Comparison of ENCODE assay signal across 12 cellular contexts in genomic region chr1:223022641-223023473, GRCh38.
DNase-seq lines count a peak whose midpoint lies in the region; ATAC-seq and TF ChIP-seq lines count a peak whose summit lies in the region.
"Had no signal": no experiment of that assay in that cellular context is flagged by ENCODE, and none has a peak within 500 bp of the region (broad histone marks: within the 10 kb centered on the region; RNA-seq: fewer than 3 reads in every experiment).

No MANE protein-coding gene starts in this region.

- CTCF ChIA-PET in Caco-2 (lab: Charles Lee): interaction anchor here (0.6 kb wide), 2 partner anchors 225 to 229 kb away, joined by 3 read pairs; no protein-coding TSS in a partner anchor
- CTCF ChIA-PET in activated CD4-positive, alpha-beta memory T cell treated with anti-CD3 and anti-CD28 coated beads for 36 hours (lab: Charles Lee): interaction anchor here (1.0 kb wide), 1 partner anchor 229 kb away, joined by 4 read pairs; no protein-coding TSS in a partner anchor

- TF ChIP-seq CTCF in Caco-2 (IDR thresholded peaks at IDR 0.05; ENCODE audit: insufficient read depth in 1 of 2, low read depth in 1 of 2, low read length in 1 of 2, severe bottlenecking in 1 of 2, unreplicated experiment in 1 of 2): no peak
- no peak for TF ChIP-seq CTCF in nephron progenitor cell (IDR thresholded peaks at IDR 0.05)
- TF ChIP-seq CTCF in transverse colon (IDR thresholded peaks at IDR 0.05): no peak

- H3K9me3 ChIP-seq in Caco-2: peaks cover 5% of the 10 kb centered on the region; the same call in 1 of the 2 replicates
- H3K9me3 ChIP-seq in transverse colon: no peaks in the 10 kb centered on the region

- TF ChIP-seq EP300 in transverse colon (IDR thresholded peaks at IDR 0.05; ENCODE audit: low read depth): no peak

- ATAC-seq in esophagus mucosa: peak; percentile 93
- ATAC-seq: GM12878 had no signal

- H3K27me3 Mint-ChIP-seq in Caco-2 (ENCODE audit: insufficient read depth, unreplicated experiment): no peaks in the 10 kb centered on the region
- peaks cover 8% of the 10 kb centered on the region for H3K27me3 Mint-ChIP-seq in nephron progenitor cell (ENCODE audit: low read depth, poor library complexity)
- no peaks in the 10 kb centered on the region for H3K27me3 Mint-ChIP-seq in activated CD4-positive, alpha-beta memory T cell treated with anti-CD3 and anti-CD28 coated beads for 36 hours

- no peak overlapping the region for H3K4me3 ChIP-seq in Caco-2 (ENCODE audit: low read depth, low read length)
- H3K4me3 ChIP-seq in transverse colon: no peak overlapping the region
- H3K4me3 ChIP-seq: coronary artery, GM12878 had no signal

- no peak overlapping the region for H3K27ac ChIP-seq in transverse colon
- H3K27ac ChIP-seq: parathyroid adenoma, VCaP had no signal

- H3K27me3 ChIP-seq in Caco-2 (replicated peaks; ENCODE audit: control insufficient read depth, insufficient read depth, low read length) (no peaks in the 10 kb centered on the region), transverse colon (no peaks in the 10 kb centered on the region)

- peaks cover 56% of the 10 kb centered on the region for H3K4me1 ChIP-seq in Caco-2
- no peaks in the 10 kb centered on the region for H3K4me1 ChIP-seq in transverse colon
- H3K4me1 ChIP-seq: parathyroid adenoma had no signal

- in situ Hi-C loops in transverse colon (cut with MboI; ENCODE audit: low pct_ligation_motif_present in 1 of 4, low pct_unique_long_range_greater_than_20kb in 1 of 4, low sequenced_read_pairs in 3 of 4): no loop called here

- DNase-seq in Caco-2 (no peak), NCI-H2171 (lab: John Stamatoyannopoulos, UW) (peak; percentile 72), nephron progenitor cell (peak; percentile 57), Ammon's horn (ENCODE audit: low spot score) (no peak), transverse colon (no peak), cerebellum (ENCODE audit: low spot score) (no peak)
- no peak for DNase-seq in activated CD4-positive, alpha-beta memory T cell treated with anti-CD3 and anti-CD28 coated beads for 36 hours

- POLR2A ChIA-PET in Caco-2 (lab: Charles Lee): no interaction called here
- POLR2A ChIA-PET in activated CD4-positive, alpha-beta memory T cell treated with anti-CD3 and anti-CD28 coated beads for 36 hours (lab: Charles Lee): no interaction called here

- BruUV-seq in Caco-2 (replicated peaks; lab: Mats Ljungman, UMichigan): no TSS peak

- H3K4me1 Mint-ChIP-seq in Caco-2 (ENCODE audit: low read depth, unreplicated experiment) (peaks cover 45% of the 10 kb centered on the region), nephron progenitor cell (peaks cover 78% of the 10 kb centered on the region)
- H3K4me1 Mint-ChIP-seq in activated CD4-positive, alpha-beta memory T cell treated with anti-CD3 and anti-CD28 coated beads for 36 hours (ENCODE audit: low read depth): no peaks in the 10 kb centered on the region

- H3K27ac Mint-ChIP-seq in Caco-2 (ENCODE audit: unreplicated experiment): peak overlapping the region; percentile 54
- peak overlapping the region; percentile 99 for H3K27ac Mint-ChIP-seq in nephron progenitor cell
- no peak overlapping the region for H3K27ac Mint-ChIP-seq in activated CD4-positive, alpha-beta memory T cell treated with anti-CD3 and anti-CD28 coated beads for 36 hours

- peaks cover 10% of the 10 kb centered on the region for H3K9me3 Mint-ChIP-seq in Caco-2 (ENCODE audit: unreplicated experiment)
- H3K9me3 Mint-ChIP-seq in nephron progenitor cell: peaks cover 5% of the 10 kb centered on the region
- peaks cover 6% of the 10 kb centered on the region for H3K9me3 Mint-ChIP-seq in activated CD4-positive, alpha-beta memory T cell treated with anti-CD3 and anti-CD28 coated beads for 36 hours

- H3K36me3 ChIP-seq in Caco-2 (ENCODE audit: control insufficient read depth, insufficient read depth, low read length): no peaks in the 10 kb centered on the region
- H3K36me3 ChIP-seq in transverse colon: no peaks in the 10 kb centered on the region

- WGBS in transverse colon (ENCODE audit: low coverage in 1 of 2), 2 donors: 60 to 65% methylated on average over 1 to 7 of the region's 7 CpGs

- no peak overlapping the region for H3K4me3 Mint-ChIP-seq in Caco-2 (ENCODE audit: unreplicated experiment)
- H3K4me3 Mint-ChIP-seq in nephron progenitor cell: peak overlapping the region; percentile 69
- no peak overlapping the region for H3K4me3 Mint-ChIP-seq in activated CD4-positive, alpha-beta memory T cell treated with anti-CD3 and anti-CD28 coated beads for 36 hours

- H3K36me3 Mint-ChIP-seq in Caco-2 (ENCODE audit: insufficient read depth, unreplicated experiment): peaks cover 20% of the 10 kb centered on the region
- H3K36me3 Mint-ChIP-seq in nephron progenitor cell (ENCODE audit: low read depth): peaks cover 11% of the 10 kb centered on the region
- no peaks in the 10 kb centered on the region for H3K36me3 Mint-ChIP-seq in activated CD4-positive, alpha-beta memory T cell treated with anti-CD3 and anti-CD28 coated beads for 36 hours

- no peak for TF ChIP-seq POLR2A in transverse colon (IDR thresholded peaks at IDR 0.05)

- intact Hi-C loops in Caco-2 (cut with micrococcal nuclease; ENCODE audit: unreplicated experiment) (no loop called here), transverse colon (cut with DNase I; ENCODE audit: low total_unique reads) (no loop called here)
- intact Hi-C loops in activated CD4-positive, alpha-beta memory T cell treated with anti-CD3 and anti-CD28 coated beads for 36 hours (cut with micrococcal nuclease): no loop called here

Comparison
In these comparisons a context has a peak if more than half of its experiments do, and no peak if none do; other contexts are left out.
1. DNase-seq: peak in NCI-H2171 (single experiment) and nephron progenitor cell (single experiment); none in Caco-2 (0 of 2), Ammon's horn (single experiment), activated CD4-positive, alpha-beta memory T cell treated with anti-CD3 and anti-CD28 coated beads for 36 hours (single experiment), transverse colon (single experiment) and cerebellum (single experiment).